ENCODE assay signal across 17 cellular contexts in the genomic region with DNA sequence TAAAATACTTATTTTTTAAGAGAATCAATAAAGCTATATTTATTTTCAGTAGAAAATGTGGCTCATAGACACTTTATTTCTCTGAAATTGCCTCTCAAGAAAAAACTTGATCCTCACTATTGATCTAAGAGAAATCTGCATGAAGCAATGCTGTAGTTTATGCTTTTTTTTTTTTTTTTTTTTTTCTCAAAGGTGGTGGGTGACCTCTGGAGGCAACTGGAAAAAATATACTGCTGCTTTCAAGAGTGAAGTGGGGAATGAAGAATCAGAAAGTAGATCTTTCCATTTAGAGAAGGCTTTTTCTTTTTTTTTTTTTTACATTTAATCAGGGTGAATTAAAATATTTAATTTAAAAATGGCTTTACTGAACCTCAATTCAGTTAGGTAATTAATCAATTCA.
A peak's percentile ranks its signal among the peaks of the same experiment; 100 is the strongest.
DNase-seq lines count a peak whose midpoint lies in the region; ATAC-seq and TF ChIP-seq lines count a peak whose summit lies in the region.
"Had no signal": no experiment of that assay in that cellular context is flagged by ENCODE, and none has a peak within 500 bp of the region (broad histone marks: within the 10 kb centered on the region; RNA-seq: fewer than 3 reads in every experiment).

No MANE protein-coding gene starts in this region.

- peaks cover 22% of the 10 kb centered on the region for H3K4me1 Mint-ChIP-seq in activated naive CD8-positive, alpha-beta T cell treated with anti-CD3 and anti-CD28 coated beads for 36 hours
- peaks cover 19% of the 10 kb centered on the region for H3K4me1 Mint-ChIP-seq in CD8-positive, alpha-beta T cell (ENCODE audit: low read depth)

- H3K36me3 ChIP-seq in neural cell (ENCODE audit: insufficient read depth, low read length), result no peaks in the 10 kb centered on the region
- no peaks in the 10 kb centered on the region for H3K36me3 ChIP-seq in CD8-positive, alpha-beta T cell (ENCODE audit: insufficient read depth, low read length)
- H3K36me3 ChIP-seq: esophagus muscularis mucosa, thyroid gland had no signal

- H3K79me2 ChIP-seq in neural cell (replicated peaks; ENCODE audit: insufficient read depth, low read length), result peaks cover 13% of the 10 kb centered on the region

- no peak overlapping the region for H2AFZ ChIP-seq in neural cell (ENCODE audit: low read depth, low read length)

- no peaks in the 10 kb centered on the region for H3K27me3 ChIP-seq in neural cell (ENCODE audit: insufficient read depth, low read depth, low read length)
- H3K27me3 ChIP-seq in CD8-positive, alpha-beta T cell (ENCODE audit: insufficient read depth, low read length), result no peaks in the 10 kb centered on the region
- H3K27me3 ChIP-seq: thyroid gland had no signal

- H3K36me3 Mint-ChIP-seq in activated naive CD8-positive, alpha-beta T cell treated with anti-CD3 and anti-CD28 coated beads for 36 hours, result peaks cover 5% of the 10 kb centered on the region
- no peaks in the 10 kb centered on the region for H3K36me3 Mint-ChIP-seq in CD8-positive, alpha-beta T cell

- CTCF ChIA-PET in CD8-positive, alpha-beta T cell (lab: Charles Lee), result no interaction called here

- no peaks in the 10 kb centered on the region for H3F3A ChIP-seq in neural cell (ENCODE audit: insufficient read depth, low read length, poor library complexity, severe bottlenecking)

- no peak overlapping the region for H3K4me3 Mint-ChIP-seq in activated naive CD8-positive, alpha-beta T cell treated with anti-CD3 and anti-CD28 coated beads for 36 hours
- no peak overlapping the region for H3K4me3 Mint-ChIP-seq in CD8-positive, alpha-beta T cell

- TF ChIP-seq EP300 in neural cell (conservative IDR thresholded peaks at IDR 0.05; ENCODE audit: poor library complexity, severe bottlenecking), result no peak

- TF ChIP-seq CTCF in VCaP (conservative IDR thresholded peaks at IDR 0.05) (peak; percentile 58), neural cell (IDR thresholded peaks at IDR 0.05; ENCODE audit: poor library complexity, severe bottlenecking) (peak; percentile 35)
- TF ChIP-seq CTCF in CD8-positive, alpha-beta T cell (IDR thresholded peaks at IDR 0.05), result no peak

- no peak overlapping the region for H3K27ac Mint-ChIP-seq in activated naive CD8-positive, alpha-beta T cell treated with anti-CD3 and anti-CD28 coated beads for 36 hours
- H3K27ac Mint-ChIP-seq in CD8-positive, alpha-beta T cell, result no peak overlapping the region

- DNase-seq in NCI-H1105 treated with DMSO at 0.1 percent for 48 hours (lab: John Stamatoyannopoulos, UW) (peak; percentile 9), NCI-H1105 (lab: John Stamatoyannopoulos, UW) (no peak), HK-2 (ENCODE audit: unreplicated experiment) (no peak)
- DNase-seq in Jurkat, Clone E6-1 (ENCODE audit: low read depth, low spot score), result peak; percentile 9
- no peak for DNase-seq in activated naive CD8-positive, alpha-beta T cell treated with anti-CD3 and anti-CD28 coated beads for 36 hours
- DNase-seq in CD8-positive, alpha-beta T cell, result no peak
- DNase-seq: activated CD4-positive, alpha-beta T cell treated with anti-CD3 and anti-CD28 coated beads for 4 hours; activated effector memory CD4-positive, alpha-beta T cell treated with Interleukin-2 at 50 U/mL for 16 hours; central memory CD4-positive, alpha-beta T cell; GF-D8; NCI-H2107; SIG-M5; thyroid gland had no signal

- no peaks in the 10 kb centered on the region for H3K9me3 ChIP-seq in neural cell (ENCODE audit: low read length)
- H3K9me3 ChIP-seq in CD8-positive, alpha-beta T cell (ENCODE audit: low read length), result no peaks in the 10 kb centered on the region
- H3K9me3 ChIP-seq: esophagus muscularis mucosa, thyroid gland had no signal

- no peak for ATAC-seq in CD8-positive, alpha-beta T cell

- H3K4me3 ChIP-seq in Jurkat, Clone E6-1 (ENCODE audit: low read length), result no peak overlapping the region
- no peak overlapping the region for H3K4me3 ChIP-seq in neural cell (ENCODE audit: low read length)
- no peak overlapping the region for H3K4me3 ChIP-seq in CD8-positive, alpha-beta T cell (ENCODE audit: low read depth, low read length)
- H3K4me3 ChIP-seq: esophagus muscularis mucosa, skin epidermis, thyroid gland had no signal

- intact Hi-C loops in CD8-positive, alpha-beta T cell (cut with DNase I, micrococcal nuclease), result loop anchor here (5.0 to 10.0 kb wide), 9 partner anchors 169 to 1874 kb away; a partner anchor contains a TSS

- H3K9me2 ChIP-seq in neural cell (ENCODE audit: insufficient read depth, low read length), result no peaks in the 10 kb centered on the region

- H3K4me1 ChIP-seq in CD8-positive, alpha-beta T cell (ENCODE audit: insufficient read depth, low read length), result peaks cover 18% of the 10 kb centered on the region

- no peaks in the 10 kb centered on the region for H3K27me3 Mint-ChIP-seq in activated naive CD8-positive, alpha-beta T cell treated with anti-CD3 and anti-CD28 coated beads for 36 hours
- H3K27me3 Mint-ChIP-seq in CD8-positive, alpha-beta T cell (ENCODE audit: low read depth), result peaks cover 4% of the 10 kb centered on the region

- H3K9ac ChIP-seq in neural cell (ENCODE audit: low read length), result no peak overlapping the region

- POLR2A ChIA-PET in CD8-positive, alpha-beta T cell (lab: Charles Lee), result no interaction called here

- H4K20me1 ChIP-seq in neural cell (ENCODE audit: insufficient read depth), result no peaks in the 10 kb centered on the region

- H3K4me2 ChIP-seq in neural cell (ENCODE audit: low read length), result no peak overlapping the region

- no peak overlapping the region for H3K27ac ChIP-seq in VCaP
- H3K27ac ChIP-seq in neural cell (ENCODE audit: low read length), result no peak overlapping the region
- H3K27ac ChIP-seq in CD8-positive, alpha-beta T cell (ENCODE audit: low read depth, low read length), result no peak overlapping the region
- H3K27ac ChIP-seq: esophagus muscularis mucosa, skin epidermis, thyroid gland had no signal

- peak; percentile 36 for TF ChIP-seq RAD21 in neural cell (conservative IDR thresholded peaks at IDR 0.05)

- no peaks in the 10 kb centered on the region for H3K9me3 Mint-ChIP-seq in activated naive CD8-positive, alpha-beta T cell treated with anti-CD3 and anti-CD28 coated beads for 36 hours
- no peaks in the 10 kb centered on the region for H3K9me3 Mint-ChIP-seq in CD8-positive, alpha-beta T cell

TF ChIP-seq in neural cell, 6 proteins besides CTCF, POLR2A, EP300 and RAD21:
- TF ChIP-seq TAF1 (IDR thresholded peaks at IDR 0.05; ENCODE audit: low read depth) (no peak), POLR2AphosphoS5 (IDR thresholded peaks at IDR 0.05) (no peak), MXI1 (conservative IDR thresholded peaks at IDR 0.05; ENCODE audit: poor library complexity, severe bottlenecking) (no peak), EZH2 (IDR thresholded peaks at IDR 0.05; ENCODE audit: borderline replicate concordance, insufficient read depth, low read length, poor library complexity, severe bottlenecking) (no peak), SMC3 (conservative IDR thresholded peaks at IDR 0.05; ENCODE audit: poor library complexity) (no peak)
- TF ChIP-seq, protein P1, sequence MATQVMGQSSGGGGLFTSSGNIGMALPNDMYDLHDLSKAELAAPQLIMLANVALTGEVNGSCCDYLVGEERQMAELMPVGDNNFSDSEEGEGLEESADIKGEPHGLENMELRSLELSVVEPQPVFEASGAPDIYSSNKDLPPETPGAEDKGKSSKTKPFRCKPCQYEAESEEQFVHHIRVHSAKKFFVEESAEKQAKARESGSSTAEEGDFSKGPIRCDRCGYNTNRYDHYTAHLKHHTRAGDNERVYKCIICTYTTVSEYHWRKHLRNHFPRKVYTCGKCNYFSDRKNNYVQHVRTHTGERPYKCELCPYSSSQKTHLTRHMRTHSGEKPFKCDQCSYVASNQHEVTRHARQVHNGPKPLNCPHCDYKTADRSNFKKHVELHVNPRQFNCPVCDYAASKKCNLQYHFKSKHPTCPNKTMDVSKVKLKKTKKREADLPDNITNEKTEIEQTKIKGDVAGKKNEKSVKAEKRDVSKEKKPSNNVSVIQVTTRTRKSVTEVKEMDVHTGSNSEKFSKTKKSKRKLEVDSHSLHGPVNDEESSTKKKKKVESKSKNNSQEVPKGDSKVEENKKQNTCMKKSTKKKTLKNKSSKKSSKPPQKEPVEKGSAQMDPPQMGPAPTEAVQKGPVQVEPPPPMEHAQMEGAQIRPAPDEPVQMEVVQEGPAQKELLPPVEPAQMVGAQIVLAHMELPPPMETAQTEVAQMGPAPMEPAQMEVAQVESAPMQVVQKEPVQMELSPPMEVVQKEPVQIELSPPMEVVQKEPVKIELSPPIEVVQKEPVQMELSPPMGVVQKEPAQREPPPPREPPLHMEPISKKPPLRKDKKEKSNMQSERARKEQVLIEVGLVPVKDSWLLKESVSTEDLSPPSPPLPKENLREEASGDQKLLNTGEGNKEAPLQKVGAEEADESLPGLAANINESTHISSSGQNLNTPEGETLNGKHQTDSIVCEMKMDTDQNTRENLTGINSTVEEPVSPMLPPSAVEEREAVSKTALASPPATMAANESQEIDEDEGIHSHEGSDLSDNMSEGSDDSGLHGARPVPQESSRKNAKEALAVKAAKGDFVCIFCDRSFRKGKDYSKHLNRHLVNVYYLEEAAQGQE (IDR thresholded peaks at IDR 0.05; ENCODE audit: borderline replicate concordance), result no peak

Comparison
In these comparisons a context has a peak if more than half of its experiments do, and no peak if none do; other contexts are left out.
1. DNase-seq: peak in NCI-H1105 treated with DMSO at 0.1 percent for 48 hours (single experiment) and Jurkat, Clone E6-1 (single experiment); none in NCI-H1105 (single experiment), activated naive CD8-positive, alpha-beta T cell treated with anti-CD3 and anti-CD28 coated beads for 36 hours (single experiment), HK-2 (single experiment) and CD8-positive, alpha-beta T cell (0 of 7).